ENCODE assay signal across 1 cellular context in genomic region chr17:62679866-62680377, GRCh38.
TF ChIP-seq lines count a peak whose summit lies in the region.

No MANE protein-coding gene starts in this region.

TF ChIP-seq in H1, 55 proteins besides CTCF, POLR2A, EP300 and RAD21 (continued from another document):
- TF ChIP-seq SIN3A (conservative IDR thresholded peaks at IDR 0.05 in 1 of 2, IDR thresholded peaks at IDR 0.05 in 1 of 2; ENCODE audit: low read depth in 1 of 2, low read length in 2 of 2) (no peak), RNF2 (IDR thresholded peaks at IDR 0.05; ENCODE audit: borderline replicate concordance, low read depth, low read length, missing control alignments, poor library complexity, severe bottlenecking) (no peak), JUN (IDR thresholded peaks at IDR 0.05; ENCODE audit: low read depth, low read length) (no peak), SIRT6 (IDR thresholded peaks at IDR 0.05; ENCODE audit: low read length) (no peak)
